ENCODE assay signal across 1 cellular context in genomic region chr17:82095777-82096708, GRCh38.
TF ChIP-seq lines count a peak whose summit lies in the region.

No MANE protein-coding gene starts in this region.

TF ChIP-seq in HepG2, 621 proteins besides CTCF, POLR2A, EP300 and RAD21 (continued from another document and continues in another):
- no peak for TF ChIP-seq NFAT5 (CRISPR knock-in tag; IDR thresholded peaks at IDR 0.05)
- no peak for TF ChIP-seq NAIF1 (CRISPR knock-in tag; IDR thresholded peaks at IDR 0.05; ENCODE audit: borderline replicate concordance)
- no peak for TF ChIP-seq GATAD1 (CRISPR knock-in tag; IDR thresholded peaks at IDR 0.05)
- TF ChIP-seq ZNF282 (IDR thresholded peaks at IDR 0.05; ENCODE audit: partially characterized antibody) = no peak
- no peak for TF ChIP-seq HMG20A (CRISPR knock-in tag; IDR thresholded peaks at IDR 0.05; ENCODE audit: borderline replicate concordance)
- TF ChIP-seq REXO4 (CRISPR knock-in tag; IDR thresholded peaks at IDR 0.05; ENCODE audit: borderline replicate concordance) = no peak
- TF ChIP-seq NCOA5 (CRISPR knock-in tag; IDR thresholded peaks at IDR 0.05) = no peak
- no peak for TF ChIP-seq TCF7 (IDR thresholded peaks at IDR 0.05; ENCODE audit: low read depth)
- no peak for TF ChIP-seq ZNF432 (CRISPR knock-in tag; IDR thresholded peaks at IDR 0.05; ENCODE audit: borderline replicate concordance)
- peak; percentile 8; the same call in 1 of the 2 replicates for TF ChIP-seq KDM5B (CRISPR knock-in tag; IDR thresholded peaks at IDR 0.05; ENCODE audit: borderline replicate concordance)
- no peak for TF ChIP-seq KDM4B (CRISPR knock-in tag; IDR thresholded peaks at IDR 0.05)
- no peak for TF ChIP-seq ZNF75D (CRISPR knock-in tag; IDR thresholded peaks at IDR 0.05; ENCODE audit: borderline replicate concordance)
- TF ChIP-seq U2AF2 (IDR thresholded peaks at IDR 0.05; ENCODE audit: low read depth, low read length) = no peak
- TF ChIP-seq CREB1 (IDR thresholded peaks at IDR 0.05) = no peak
- TF ChIP-seq CREB1 (CRISPR knock-in tag; IDR thresholded peaks at IDR 0.05) = no peak
- no peak for TF ChIP-seq RBAK (CRISPR knock-in tag; IDR thresholded peaks at IDR 0.05)
- TF ChIP-seq MEIS1 (CRISPR knock-in tag; IDR thresholded peaks at IDR 0.05; ENCODE audit: borderline replicate concordance) = no peak
- TF ChIP-seq KLF6 (CRISPR knock-in tag; IDR thresholded peaks at IDR 0.05) = no peak
- no peak for TF ChIP-seq PATZ1 (CRISPR knock-in tag; IDR thresholded peaks at IDR 0.05)
- TF ChIP-seq ZNF563 (CRISPR knock-in tag; IDR thresholded peaks at IDR 0.05) = no peak; the same call in 1 of the 2 replicates
- TF ChIP-seq LCORL (IDR thresholded peaks at IDR 0.05) = no peak
- 0 out of 2 replicates have a peak, but pooled peaks have one; percentile 39 for TF ChIP-seq LCORL (CRISPR knock-in tag; IDR thresholded peaks at IDR 0.05)
- TF ChIP-seq HES4 (CRISPR knock-in tag; IDR thresholded peaks at IDR 0.05; ENCODE audit: borderline replicate concordance) = no peak; the same call in none of the 2 replicates
- TF ChIP-seq POLR2AphosphoS2 (IDR thresholded peaks at IDR 0.05; ENCODE audit: low read depth, low read length) = no peak
- no peak; the same call in 1 of the 2 replicates for TF ChIP-seq ZSCAN29 (CRISPR knock-in tag; conservative IDR thresholded peaks at IDR 0.05)
- no peak for TF ChIP-seq ZNF30 (CRISPR knock-in tag; IDR thresholded peaks at IDR 0.05)
- no peak for TF ChIP-seq PRDM4 (CRISPR knock-in tag; IDR thresholded peaks at IDR 0.05; ENCODE audit: borderline replicate concordance)
- TF ChIP-seq TAF1 (CRISPR knock-in tag; IDR thresholded peaks at IDR 0.05) = peak; percentile 17; the same call in 1 of the 2 replicates
- no peak for TF ChIP-seq MAX (IDR thresholded peaks at IDR 0.05)
- no peak for TF ChIP-seq RXRB (CRISPR knock-in tag; IDR thresholded peaks at IDR 0.05; ENCODE audit: borderline replicate concordance)
- no peak; the same call in 1 of the 2 replicates for TF ChIP-seq ZNF788 (CRISPR knock-in tag; IDR thresholded peaks at IDR 0.05; ENCODE audit: borderline replicate concordance)
- no peak for TF ChIP-seq SAFB2 (CRISPR knock-in tag; IDR thresholded peaks at IDR 0.05; ENCODE audit: borderline replicate concordance, low read depth)
- TF ChIP-seq ELF1 (CRISPR knock-in tag; IDR thresholded peaks at IDR 0.05) = no peak
- TF ChIP-seq ZSCAN12 (CRISPR knock-in tag; IDR thresholded peaks at IDR 0.05) = no peak
- no peak for TF ChIP-seq NCOA2 (CRISPR knock-in tag; IDR thresholded peaks at IDR 0.05)
- no peak for TF ChIP-seq CSRNP2 (CRISPR knock-in tag; conservative IDR thresholded peaks at IDR 0.05; ENCODE audit: low read depth)
- TF ChIP-seq ZEB1 (IDR thresholded peaks at IDR 0.05; ENCODE audit: insufficient replicate concordance, low read depth) = no peak
- TF ChIP-seq E2F1 (CRISPR knock-in tag; IDR thresholded peaks at IDR 0.05) = 0 out of 2 replicates have a peak, but pooled peaks have one; percentile 13
- TF ChIP-seq SNAI1 (CRISPR knock-in tag; IDR thresholded peaks at IDR 0.05; ENCODE audit: borderline replicate concordance) = 0 out of 2 replicates have a peak, but pooled peaks have one; percentile 58
- no peak; the same call in 1 of the 2 replicates for TF ChIP-seq ZNF556 (CRISPR knock-in tag; IDR thresholded peaks at IDR 0.05; ENCODE audit: borderline replicate concordance)
- TF ChIP-seq ATF4 (CRISPR knock-in tag; IDR thresholded peaks at IDR 0.05) = no peak
- no peak; the same call in none of the 2 replicates for TF ChIP-seq HDAC1 (CRISPR knock-in tag; IDR thresholded peaks at IDR 0.05)
- TF ChIP-seq AHR (CRISPR knock-in tag; IDR thresholded peaks at IDR 0.05) = 0 out of 2 replicates have a peak, but pooled peaks have one; percentile 20
- no peak for TF ChIP-seq ZNF10 (CRISPR knock-in tag; IDR thresholded peaks at IDR 0.05; ENCODE audit: borderline replicate concordance, low read depth)
- 0 out of 2 replicates have a peak, but pooled peaks have one; percentile 51 for TF ChIP-seq BRCA1 (CRISPR knock-in tag; IDR thresholded peaks at IDR 0.05)
- TF ChIP-seq ESRRA (CRISPR knock-in tag; IDR thresholded peaks at IDR 0.05; ENCODE audit: low read depth) = 0 out of 2 replicates have a peak, but pooled peaks have one; percentile 27
- TF ChIP-seq RNF2 (conservative IDR thresholded peaks at IDR 0.05; ENCODE audit: low read depth) = no peak
- TF ChIP-seq FLYWCH1 (CRISPR knock-in tag; IDR thresholded peaks at IDR 0.05) = no peak
- TF ChIP-seq HOXD1 (CRISPR knock-in tag; IDR thresholded peaks at IDR 0.05) = no peak
- no peak for TF ChIP-seq ZFAT (CRISPR knock-in tag; conservative IDR thresholded peaks at IDR 0.05)
- TF ChIP-seq PAF1 (CRISPR knock-in tag; IDR thresholded peaks at IDR 0.05) = no peak
- no peak for TF ChIP-seq ZFP37 (CRISPR knock-in tag; IDR thresholded peaks at IDR 0.05; ENCODE audit: borderline replicate concordance)
- TF ChIP-seq CCAR2 (optimal IDR thresholded peaks at IDR 0.05; ENCODE audit: low read depth, low read length) = no peak
- TF ChIP-seq ZNF20 (CRISPR knock-in tag; IDR thresholded peaks at IDR 0.05) = no peak
- no peak for TF ChIP-seq ZNF720 (CRISPR knock-in tag; IDR thresholded peaks at IDR 0.05)
- TF ChIP-seq PHF21A (CRISPR knock-in tag; IDR thresholded peaks at IDR 0.05) = no peak
- no peak for TF ChIP-seq ZNF17 (CRISPR knock-in tag; IDR thresholded peaks at IDR 0.05)
- no peak for TF ChIP-seq ZSCAN20 (CRISPR knock-in tag; IDR thresholded peaks at IDR 0.05; ENCODE audit: borderline replicate concordance)
- no peak for TF ChIP-seq PHB2 (IDR thresholded peaks at IDR 0.05; ENCODE audit: partially characterized antibody)
